27 cellular contexts compared by ENCODE assay signal in genomic region chr7:122626785-122627184, GRCh38.
DNase-seq lines count a peak whose midpoint lies in the region; ATAC-seq and TF ChIP-seq lines count a peak whose summit lies in the region.
"Had no signal": no experiment of that assay in that cellular context is flagged by ENCODE, and none has a peak within 500 bp of the region (broad histone marks: within the 10 kb centered on the region; RNA-seq: fewer than 3 reads in every experiment).

No MANE protein-coding gene starts in this region.

- H3K27ac Mint-ChIP-seq in nephron: peak overlapping the region; percentile 62 to 82 (median 76)
- H3K27ac Mint-ChIP-seq in activated T-helper 17 cell treated with anti-CD3 and anti-CD28 coated beads, Interleukin-2, amount 50 U/mL, for 72 hours: no peak overlapping the region
- H3K27ac Mint-ChIP-seq: activated B cell treated with CpG ODN at 0.5 μM for 24 hours; activated CD4-positive, alpha-beta T cell treated with anti-CD3 and anti-CD28 coated beads, Interleukin-2, amount 10 ng/mL, durations not matched to agents 7 days and 5 days; activated naive CD8-positive, alpha-beta T cell treated with anti-CD3 and anti-CD28 coated beads, Interleukin-2, amount 10 ng/mL, durations not matched to agents 7 days and 5 days; natural killer cell treated with Interleukin-12 subunit alpha and Interleukin-12 subunit beta and Interleukin-15 and Interleukin-18, amount 100 ng/mL, for 72 hours; stimulated activated effector memory CD8-positive, alpha-beta T cell treated with anti-CD3 and anti-CD28 coated beads, Interleukin-12 subunit alpha, Interleukin-12 subunit beta, amount 100 ng/mL, for 72 hours; T-helper 1 cell treated with Interleukin-12 subunit alpha and Interleukin-12 subunit beta and Interleukin-4 antibody, amounts not matched to agents 30 μg/mL and 1 μg/mL, for 36 hours had no signal

- no peak for ATAC-seq in activated T-helper 17 cell treated with anti-CD3 and anti-CD28 coated beads, Interleukin-2, amount 50 U/mL, for 72 hours (replicated peaks)
- ATAC-seq: mucosa of descending colon; natural killer cell treated with Interleukin-12 subunit alpha and Interleukin-12 subunit beta and Interleukin-15 and Interleukin-18, amount 100 ng/mL, for 72 hours; stimulated activated effector memory CD8-positive, alpha-beta T cell treated with anti-CD3 and anti-CD28 coated beads, Interleukin-12 subunit alpha, Interleukin-12 subunit beta, amount 100 ng/mL, for 72 hours had no signal

- no peaks in the 10 kb centered on the region for H3K36me3 Mint-ChIP-seq in nephron (ENCODE audit: low read depth)
- no peaks in the 10 kb centered on the region for H3K36me3 Mint-ChIP-seq in activated T-helper 17 cell treated with anti-CD3 and anti-CD28 coated beads, Interleukin-2, amount 50 U/mL, for 72 hours (ENCODE audit: low read depth)
- H3K36me3 Mint-ChIP-seq: activated naive CD8-positive, alpha-beta T cell treated with anti-CD3 and anti-CD28 coated beads, Interleukin-2, amount 10 ng/mL, durations not matched to agents 7 days and 5 days; natural killer cell treated with Interleukin-12 subunit alpha and Interleukin-12 subunit beta and Interleukin-15 and Interleukin-18, amount 100 ng/mL, for 72 hours; stimulated activated effector memory CD8-positive, alpha-beta T cell treated with anti-CD3 and anti-CD28 coated beads, Interleukin-12 subunit alpha, Interleukin-12 subunit beta, amount 100 ng/mL, for 72 hours had no signal

- no peak overlapping the region for H3K4me3 Mint-ChIP-seq in nephron
- H3K4me3 Mint-ChIP-seq in activated T-helper 17 cell treated with anti-CD3 and anti-CD28 coated beads, Interleukin-2, amount 50 U/mL, for 72 hours: no peak overlapping the region
- H3K4me3 Mint-ChIP-seq: activated B cell treated with CpG ODN at 0.5 μM for 24 hours; activated CD4-positive, alpha-beta T cell treated with anti-CD3 and anti-CD28 coated beads, Interleukin-2, amount 10 ng/mL, durations not matched to agents 7 days and 5 days; activated naive CD8-positive, alpha-beta T cell treated with anti-CD3 and anti-CD28 coated beads, Interleukin-2, amount 10 ng/mL, durations not matched to agents 7 days and 5 days; natural killer cell treated with Interleukin-12 subunit alpha and Interleukin-12 subunit beta and Interleukin-15 and Interleukin-18, amount 100 ng/mL, for 72 hours; stimulated activated effector memory CD8-positive, alpha-beta T cell treated with anti-CD3 and anti-CD28 coated beads, Interleukin-12 subunit alpha, Interleukin-12 subunit beta, amount 100 ng/mL, for 72 hours; T-helper 1 cell treated with Interleukin-12 subunit alpha and Interleukin-12 subunit beta and Interleukin-4 antibody, amounts not matched to agents 30 μg/mL and 1 μg/mL, for 36 hours had no signal

- no peak for TF ChIP-seq CTCF in nephron (IDR thresholded peaks at IDR 0.05; ENCODE audit: unreplicated experiment in 3 of 3)
- TF ChIP-seq CTCF in Peyer's patch (IDR thresholded peaks at IDR 0.05): no peak

- no peak for TF ChIP-seq POLR2A in Peyer's patch (IDR thresholded peaks at IDR 0.05)

- no peak overlapping the region for H3K27ac ChIP-seq in Peyer's patch
- H3K27ac ChIP-seq: BLaER1, transverse colon had no signal

- H3K9me3 ChIP-seq in MG63 (no peaks in the 10 kb centered on the region), Peyer's patch (no peaks in the 10 kb centered on the region)
- H3K9me3 ChIP-seq: BLaER1, Caco-2, mucosa of descending colon, SK-N-SH, transverse colon had no signal

- H3K9me3 Mint-ChIP-seq in nephron: no peaks in the 10 kb centered on the region
- peaks cover 27% of the 10 kb centered on the region for H3K9me3 Mint-ChIP-seq in activated T-helper 17 cell treated with anti-CD3 and anti-CD28 coated beads, Interleukin-2, amount 50 U/mL, for 72 hours
- H3K9me3 Mint-ChIP-seq: activated CD4-positive, alpha-beta T cell treated with anti-CD3 and anti-CD28 coated beads, Interleukin-2, amount 10 ng/mL, durations not matched to agents 7 days and 5 days; T-helper 1 cell treated with Interleukin-12 subunit alpha and Interleukin-12 subunit beta and Interleukin-4 antibody, amounts not matched to agents 30 μg/mL and 1 μg/mL, for 36 hours had no signal

- H3K4me1 Mint-ChIP-seq in nephron: no peaks in the 10 kb centered on the region
- H3K4me1 Mint-ChIP-seq in activated T-helper 17 cell treated with anti-CD3 and anti-CD28 coated beads, Interleukin-2, amount 50 U/mL, for 72 hours: no peaks in the 10 kb centered on the region
- H3K4me1 Mint-ChIP-seq: activated B cell treated with CpG ODN at 0.5 μM for 24 hours; activated CD4-positive, alpha-beta T cell treated with anti-CD3 and anti-CD28 coated beads, Interleukin-2, amount 10 ng/mL, durations not matched to agents 7 days and 5 days; activated naive CD8-positive, alpha-beta T cell treated with anti-CD3 and anti-CD28 coated beads, Interleukin-2, amount 10 ng/mL, durations not matched to agents 7 days and 5 days; stimulated activated effector memory CD8-positive, alpha-beta T cell treated with anti-CD3 and anti-CD28 coated beads, Interleukin-12 subunit alpha, Interleukin-12 subunit beta, amount 100 ng/mL, for 72 hours had no signal

- H3K4me1 ChIP-seq in Peyer's patch: no peaks in the 10 kb centered on the region
- H3K4me1 ChIP-seq: BLaER1, transverse colon had no signal

- H3K27me3 Mint-ChIP-seq in nephron (ENCODE audit: low read depth): peaks cover 3% of the 10 kb centered on the region
- no peaks in the 10 kb centered on the region for H3K27me3 Mint-ChIP-seq in activated T-helper 17 cell treated with anti-CD3 and anti-CD28 coated beads, Interleukin-2, amount 50 U/mL, for 72 hours
- H3K27me3 Mint-ChIP-seq: activated B cell treated with CpG ODN at 0.5 μM for 24 hours; activated CD4-positive, alpha-beta T cell treated with anti-CD3 and anti-CD28 coated beads, Interleukin-2, amount 10 ng/mL, durations not matched to agents 7 days and 5 days; activated naive CD8-positive, alpha-beta T cell treated with anti-CD3 and anti-CD28 coated beads, Interleukin-2, amount 10 ng/mL, durations not matched to agents 7 days and 5 days; natural killer cell treated with Interleukin-12 subunit alpha and Interleukin-12 subunit beta and Interleukin-15 and Interleukin-18, amount 100 ng/mL, for 72 hours had no signal

- H3K36me3 ChIP-seq in MG63 (no peaks in the 10 kb centered on the region), Peyer's patch (no peaks in the 10 kb centered on the region)
- H3K36me3 ChIP-seq: BLaER1, transverse colon had no signal

- DNase-seq in MG63: peak; percentile 31
- DNase-seq in NCI-H146 treated with DMSO at 0.1 percent for 48 hours (lab: John Stamatoyannopoulos, UW; ENCODE audit: unreplicated experiment): peak; percentile 25
- DNase-seq in NCI-H748 (lab: John Stamatoyannopoulos, UW; ENCODE audit: unreplicated experiment): peak; percentile 97
- DNase-seq in Peyer's patch: no peak
- DNase-seq in activated effector memory CD4-positive, alpha-beta T cell treated with Interleukin-2 at 50 U/mL for 16 hours: no peak
- DNase-seq: activated B cell treated with CpG ODN at 0.5 μM for 24 hours; activated CD4-positive, alpha-beta T cell treated with anti-CD3 and anti-CD28 coated beads, Interleukin-2, amount 10 ng/mL, durations not matched to agents 7 days and 5 days; activated gamma-delta T cell treated with Interleukin-2 at 50 U/mL for 16 hours; activated naive CD8-positive, alpha-beta T cell treated with anti-CD3 and anti-CD28 coated beads, Interleukin-2, amount 10 ng/mL, durations not matched to agents 7 days and 5 days; activated T-cell treated with anti-CD3 and anti-CD28 coated beads, Interleukin-2, amount 50 U/mL, for 1 hour; aorta; Caco-2; effector CD4-positive, alpha-beta T cell; GOT3; hippocampal formation; IMR-90; mucosa of descending colon; MV-4-11; NCI-H226; SK-N-SH; transverse colon had no signal

- H3K27me3 ChIP-seq in MG63 (no peaks in the 10 kb centered on the region), Peyer's patch (no peaks in the 10 kb centered on the region)
- H3K27me3 ChIP-seq: BLaER1, transverse colon had no signal

- H3K4me3 ChIP-seq in MG63: no peak overlapping the region
- no peak overlapping the region for H3K4me3 ChIP-seq in Peyer's patch
- H3K4me3 ChIP-seq: BLaER1, mucosa of descending colon, transverse colon had no signal

Comparison
In these comparisons a context has a peak if more than half of its experiments do, and no peak if none do; other contexts are left out.
1. DNase-seq: peak in MG63 (single experiment), NCI-H146 treated with DMSO at 0.1 percent for 48 hours (single experiment) and NCI-H748 (single experiment); none in Peyer's patch (0 of 3) and activated effector memory CD4-positive, alpha-beta T cell treated with Interleukin-2 at 50 U/mL for 16 hours (single experiment).